In the genomic region with DNA sequence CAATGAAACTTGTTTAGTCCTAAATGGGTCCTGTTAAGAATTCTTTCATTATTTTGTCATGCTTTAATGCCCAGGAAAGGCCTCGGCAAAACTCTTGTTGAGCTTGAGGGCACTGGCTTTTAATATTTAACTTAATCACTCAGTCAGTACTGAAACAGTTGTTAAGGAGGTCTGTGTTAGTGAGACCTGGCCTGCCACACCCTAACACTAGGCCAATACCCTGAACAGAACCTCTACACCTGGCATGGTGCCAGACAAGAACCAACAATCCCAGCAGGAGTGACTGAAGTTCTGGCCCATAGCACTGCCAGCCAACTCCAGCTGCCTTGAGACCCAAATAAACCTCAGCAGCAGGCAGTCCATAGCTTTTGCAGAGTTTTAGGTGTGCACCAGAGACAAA, we compare ENCODE assay signal across 25 cellular contexts.
DNase-seq lines count a peak whose midpoint lies in the region; ATAC-seq and TF ChIP-seq lines count a peak whose summit lies in the region.
"Had no signal": no experiment of that assay in that cellular context is flagged by ENCODE, and none has a peak within 500 bp of the region (broad histone marks: within the 10 kb centered on the region; RNA-seq: fewer than 3 reads in every experiment).

No MANE protein-coding gene starts in this region.

- no peaks in the 10 kb centered on the region for H3K27me3 ChIP-seq in body of pancreas
- H3K27me3 ChIP-seq: esophagus muscularis mucosa, tibial nerve had no signal

- TF ChIP-seq CTCF in body of pancreas (IDR thresholded peaks at IDR 0.05) (no peak), nephron (IDR thresholded peaks at IDR 0.05; ENCODE audit: unreplicated experiment in 3 of 3) (no peak)

- no peaks in the 10 kb centered on the region for H3K36me3 Mint-ChIP-seq in nephron (ENCODE audit: low read depth)
- H3K36me3 Mint-ChIP-seq: naive thymus-derived CD4-positive, alpha-beta T cell had no signal

- intact Hi-C loops in body of pancreas (cut with DNase I), result no loop called here

- no peak for TF ChIP-seq POLR2A in body of pancreas (IDR thresholded peaks at IDR 0.05)

- ATAC-seq in GM18909 (IDR thresholded peaks at IDR 0.05; ENCODE audit: poor library complexity, unreplicated experiment), result peak; percentile 75
- ATAC-seq in HG02678 (IDR thresholded peaks at IDR 0.05; ENCODE audit: unreplicated experiment), result peak; percentile 67
- no peak for ATAC-seq in body of pancreas
- ATAC-seq: activated CD4-positive, CD25-positive, alpha-beta regulatory T cell treated with anti-CD3 and anti-CD28 coated beads, Interleukin-2, amount 50 U/mL, for 24 hours; naive thymus-derived CD4-positive, alpha-beta T cell; stimulated activated naive CD8-positive, alpha-beta T cell treated with anti-CD3 and anti-CD28 coated beads, Interleukin-15, amount 100 ng/mL, for 72 hours had no signal

- peaks cover 9% of the 10 kb centered on the region for H3K9me3 Mint-ChIP-seq in nephron
- H3K9me3 Mint-ChIP-seq: stimulated activated naive CD8-positive, alpha-beta T cell treated with anti-CD3 and anti-CD28 coated beads, Interleukin-15, amount 100 ng/mL, for 72 hours had no signal

- WGBS in body of pancreas, 2 donors, result 40 to 57% methylated on average over 1 of the region's 1 CpG

- peaks cover 6% of the 10 kb centered on the region for H3K4me1 Mint-ChIP-seq in nephron

- H3K27me3 Mint-ChIP-seq in nephron (ENCODE audit: low read depth), result no peaks in the 10 kb centered on the region
- H3K27me3 Mint-ChIP-seq: CD4-positive, CD25-positive, alpha-beta regulatory T cell; naive thymus-derived CD4-positive, alpha-beta T cell; stimulated activated naive CD8-positive, alpha-beta T cell treated with anti-CD3 and anti-CD28 coated beads, Interleukin-15, amount 100 ng/mL, for 72 hours had no signal

- H3K27ac Mint-ChIP-seq in nephron, result peak overlapping the region; percentile 71 to 87 (median 82)
- H3K27ac Mint-ChIP-seq: CD4-positive, CD25-positive, alpha-beta regulatory T cell; naive thymus-derived CD4-positive, alpha-beta T cell; stimulated activated naive CD8-positive, alpha-beta T cell treated with anti-CD3 and anti-CD28 coated beads, Interleukin-15, amount 100 ng/mL, for 72 hours had no signal

- no peaks in the 10 kb centered on the region for H3K4me1 ChIP-seq in body of pancreas
- H3K4me1 ChIP-seq: esophagus muscularis mucosa, left ventricle myocardium inferior, tibial nerve had no signal

- DNase-seq in body of pancreas (peak in 3 of 4 donors; percentile 2 to 35 (median 10)), NCI-H2107 (lab: John Stamatoyannopoulos, UW) (no peak), NCI-H1436 (lab: John Stamatoyannopoulos, UW) (no peak)
- no peak for DNase-seq in activated naive CD4-positive, alpha-beta T cell (lab: John Stamatoyannopoulos, UW)
- DNase-seq in effector CD4-positive, alpha-beta T cell, result no peak
- DNase-seq: activated CD4-positive, alpha-beta T cell treated with anti-CD3 and anti-CD28 coated beads, Interleukin-2, amount 50 U/mL, for 48 hours; activated naive CD4-positive, alpha-beta T cell treated with anti-CD3 and anti-CD28 coated beads, Interleukin-2, amount 50 U/mL, for 16 hours; CD4-positive, CD25-positive, alpha-beta regulatory T cell; GOT3; left ventricle myocardium inferior; MM.1S; naive thymus-derived CD4-positive, alpha-beta T cell; NCI-H1417; NCI-H2081; NCI-H226; NCI-H69; occipital lobe; stimulated activated naive CD8-positive, alpha-beta T cell treated with anti-CD3 and anti-CD28 coated beads, Interleukin-15, amount 100 ng/mL, for 72 hours had no signal

- no peak overlapping the region for H3K4me3 Mint-ChIP-seq in nephron
- H3K4me3 Mint-ChIP-seq: CD4-positive, CD25-positive, alpha-beta regulatory T cell; naive thymus-derived CD4-positive, alpha-beta T cell; stimulated activated naive CD8-positive, alpha-beta T cell treated with anti-CD3 and anti-CD28 coated beads, Interleukin-15, amount 100 ng/mL, for 72 hours had no signal

- H3K27ac ChIP-seq in body of pancreas, result no peak overlapping the region
- H3K27ac ChIP-seq: esophagus muscularis mucosa, KMS-11, left ventricle myocardium inferior, tibial nerve had no signal

- no peaks in the 10 kb centered on the region for H3K36me3 ChIP-seq in body of pancreas (replicated peaks in 1 of 2; ENCODE audit: insufficient read depth in 1 of 2, low read depth in 2 of 2)
- H3K36me3 ChIP-seq: esophagus muscularis mucosa, left ventricle myocardium inferior, tibial nerve had no signal

- no peak overlapping the region for H3K4me3 ChIP-seq in body of pancreas
- H3K4me3 ChIP-seq: esophagus muscularis mucosa, left ventricle myocardium inferior, tibial nerve had no signal

- H3K9me3 ChIP-seq in body of pancreas, result no peaks in the 10 kb centered on the region
- H3K9me3 ChIP-seq: esophagus muscularis mucosa, left ventricle myocardium inferior, tibial nerve had no signal

Comparison
In these comparisons a context has a peak if more than half of its experiments do, and no peak if none do; other contexts are left out.
1. DNase-seq: peak in body of pancreas (3 of 4); none in activated naive CD4-positive, alpha-beta T cell (0 of 4), NCI-H2107 (single experiment), NCI-H1436 (single experiment) and effector CD4-positive, alpha-beta T cell (single experiment).